ENCODE assay signal across 1 cellular context in the genomic region with DNA sequence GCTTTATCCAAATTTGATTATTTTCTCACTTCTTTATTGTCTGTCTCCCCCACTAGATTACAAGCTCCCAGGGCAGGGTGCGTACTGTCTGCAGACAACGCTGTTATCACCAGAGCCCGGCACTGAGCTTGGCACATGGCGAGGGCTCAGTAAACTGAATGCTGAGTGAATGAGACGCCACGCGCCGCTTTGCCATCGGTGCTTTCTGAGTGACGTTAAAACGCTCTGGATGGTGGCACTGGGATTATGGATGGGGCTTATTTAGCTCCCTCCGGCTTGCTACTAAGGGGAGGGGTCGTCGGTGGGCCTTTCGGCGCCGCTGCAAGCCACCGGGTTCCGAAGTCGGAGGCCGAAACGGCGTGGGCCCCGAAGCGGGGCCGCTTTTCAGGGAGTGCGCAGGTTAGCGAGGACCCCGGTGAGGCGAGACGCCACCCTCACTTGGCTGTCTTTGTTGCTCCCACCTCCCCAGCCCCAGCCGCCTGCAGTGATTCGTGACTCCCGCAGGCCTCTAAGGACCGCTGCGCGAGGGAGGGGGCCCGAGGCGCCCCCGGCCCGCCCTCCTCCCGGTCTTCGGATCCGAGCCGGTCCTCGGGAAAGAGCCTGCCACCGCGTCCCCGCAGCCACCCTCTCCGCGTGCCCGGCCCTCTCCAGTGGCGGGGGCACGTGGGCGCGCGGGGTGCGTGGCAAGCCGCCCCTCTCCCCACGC.
TF ChIP-seq lines count a peak whose summit lies in the region.

No MANE protein-coding gene starts in this region.

TF ChIP-seq in GM12878, 131 proteins besides CTCF, POLR2A, EP300 and RAD21 (continued from another document):
- TF ChIP-seq ETV6 (conservative IDR thresholded peaks at IDR 0.05 in 1 of 2, IDR thresholded peaks at IDR 0.05 in 1 of 2; ENCODE audit: borderline replicate concordance in 1 of 2, low read depth in 1 of 2): no peak
- TF ChIP-seq WRNIP1 (IDR thresholded peaks at IDR 0.05; ENCODE audit: borderline replicate concordance, low read depth, low read length): no peak
- no peak for TF ChIP-seq KLF5 (IDR thresholded peaks at IDR 0.05; ENCODE audit: partially characterized antibody)
- TF ChIP-seq, protein P1, sequence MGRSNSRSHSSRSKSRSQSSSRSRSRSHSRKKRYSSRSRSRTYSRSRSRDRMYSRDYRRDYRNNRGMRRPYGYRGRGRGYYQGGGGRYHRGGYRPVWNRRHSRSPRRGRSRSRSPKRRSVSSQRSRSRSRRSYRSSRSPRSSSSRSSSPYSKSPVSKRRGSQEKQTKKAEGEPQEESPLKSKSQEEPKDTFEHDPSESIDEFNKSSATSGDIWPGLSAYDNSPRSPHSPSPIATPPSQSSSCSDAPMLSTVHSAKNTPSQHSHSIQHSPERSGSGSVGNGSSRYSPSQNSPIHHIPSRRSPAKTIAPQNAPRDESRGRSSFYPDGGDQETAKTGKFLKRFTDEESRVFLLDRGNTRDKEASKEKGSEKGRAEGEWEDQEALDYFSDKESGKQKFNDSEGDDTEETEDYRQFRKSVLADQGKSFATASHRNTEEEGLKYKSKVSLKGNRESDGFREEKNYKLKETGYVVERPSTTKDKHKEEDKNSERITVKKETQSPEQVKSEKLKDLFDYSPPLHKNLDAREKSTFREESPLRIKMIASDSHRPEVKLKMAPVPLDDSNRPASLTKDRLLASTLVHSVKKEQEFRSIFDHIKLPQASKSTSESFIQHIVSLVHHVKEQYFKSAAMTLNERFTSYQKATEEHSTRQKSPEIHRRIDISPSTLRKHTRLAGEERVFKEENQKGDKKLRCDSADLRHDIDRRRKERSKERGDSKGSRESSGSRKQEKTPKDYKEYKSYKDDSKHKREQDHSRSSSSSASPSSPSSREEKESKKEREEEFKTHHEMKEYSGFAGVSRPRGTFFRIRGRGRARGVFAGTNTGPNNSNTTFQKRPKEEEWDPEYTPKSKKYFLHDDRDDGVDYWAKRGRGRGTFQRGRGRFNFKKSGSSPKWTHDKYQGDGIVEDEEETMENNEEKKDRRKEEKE (IDR thresholded peaks at IDR 0.05): no peak
- no peak for TF ChIP-seq SIX5 (IDR thresholded peaks at IDR 0.05; ENCODE audit: low read depth, low read length, severe bottlenecking)
- no peak for TF ChIP-seq RB1 (IDR thresholded peaks at IDR 0.05; ENCODE audit: borderline replicate concordance)
- no peak for TF ChIP-seq FOS (IDR thresholded peaks at IDR 0.05; ENCODE audit: borderline replicate concordance, extremely low read depth, insufficient read length)
- TF ChIP-seq, protein P2, sequence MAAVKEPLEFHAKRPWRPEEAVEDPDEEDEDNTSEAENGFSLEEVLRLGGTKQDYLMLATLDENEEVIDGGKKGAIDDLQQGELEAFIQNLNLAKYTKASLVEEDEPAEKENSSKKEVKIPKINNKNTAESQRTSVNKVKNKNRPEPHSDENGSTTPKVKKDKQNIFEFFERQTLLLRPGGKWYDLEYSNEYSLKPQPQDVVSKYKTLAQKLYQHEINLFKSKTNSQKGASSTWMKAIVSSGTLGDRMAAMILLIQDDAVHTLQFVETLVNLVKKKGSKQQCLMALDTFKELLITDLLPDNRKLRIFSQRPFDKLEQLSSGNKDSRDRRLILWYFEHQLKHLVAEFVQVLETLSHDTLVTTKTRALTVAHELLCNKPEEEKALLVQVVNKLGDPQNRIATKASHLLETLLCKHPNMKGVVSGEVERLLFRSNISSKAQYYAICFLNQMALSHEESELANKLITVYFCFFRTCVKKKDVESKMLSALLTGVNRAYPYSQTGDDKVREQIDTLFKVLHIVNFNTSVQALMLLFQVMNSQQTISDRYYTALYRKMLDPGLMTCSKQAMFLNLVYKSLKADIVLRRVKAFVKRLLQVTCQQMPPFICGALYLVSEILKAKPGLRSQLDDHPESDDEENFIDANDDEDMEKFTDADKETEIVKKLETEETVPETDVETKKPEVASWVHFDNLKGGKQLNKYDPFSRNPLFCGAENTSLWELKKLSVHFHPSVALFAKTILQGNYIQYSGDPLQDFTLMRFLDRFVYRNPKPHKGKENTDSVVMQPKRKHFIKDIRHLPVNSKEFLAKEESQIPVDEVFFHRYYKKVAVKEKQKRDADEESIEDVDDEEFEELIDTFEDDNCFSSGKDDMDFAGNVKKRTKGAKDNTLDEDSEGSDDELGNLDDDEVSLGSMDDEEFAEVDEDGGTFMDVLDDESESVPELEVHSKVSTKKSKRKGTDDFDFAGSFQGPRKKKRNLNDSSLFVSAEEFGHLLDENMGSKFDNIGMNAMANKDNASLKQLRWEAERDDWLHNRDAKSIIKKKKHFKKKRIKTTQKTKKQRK (IDR thresholded peaks at IDR 0.05; ENCODE audit: low read depth, low read length): no peak
- TF ChIP-seq, protein P3, sequence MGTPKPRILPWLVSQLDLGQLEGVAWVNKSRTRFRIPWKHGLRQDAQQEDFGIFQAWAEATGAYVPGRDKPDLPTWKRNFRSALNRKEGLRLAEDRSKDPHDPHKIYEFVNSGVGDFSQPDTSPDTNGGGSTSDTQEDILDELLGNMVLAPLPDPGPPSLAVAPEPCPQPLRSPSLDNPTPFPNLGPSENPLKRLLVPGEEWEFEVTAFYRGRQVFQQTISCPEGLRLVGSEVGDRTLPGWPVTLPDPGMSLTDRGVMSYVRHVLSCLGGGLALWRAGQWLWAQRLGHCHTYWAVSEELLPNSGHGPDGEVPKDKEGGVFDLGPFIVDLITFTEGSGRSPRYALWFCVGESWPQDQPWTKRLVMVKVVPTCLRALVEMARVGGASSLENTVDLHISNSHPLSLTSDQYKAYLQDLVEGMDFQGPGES (IDR thresholded peaks at IDR 0.05): no peak
- no peak for TF ChIP-seq ZNF274 (IDR thresholded peaks at IDR 0.05; ENCODE audit: insufficient read depth, insufficient read length)
- TF ChIP-seq TAF1 (IDR thresholded peaks at IDR 0.05; ENCODE audit: borderline replicate concordance, low read depth, low read length): no peak
- TF ChIP-seq, protein P4, sequence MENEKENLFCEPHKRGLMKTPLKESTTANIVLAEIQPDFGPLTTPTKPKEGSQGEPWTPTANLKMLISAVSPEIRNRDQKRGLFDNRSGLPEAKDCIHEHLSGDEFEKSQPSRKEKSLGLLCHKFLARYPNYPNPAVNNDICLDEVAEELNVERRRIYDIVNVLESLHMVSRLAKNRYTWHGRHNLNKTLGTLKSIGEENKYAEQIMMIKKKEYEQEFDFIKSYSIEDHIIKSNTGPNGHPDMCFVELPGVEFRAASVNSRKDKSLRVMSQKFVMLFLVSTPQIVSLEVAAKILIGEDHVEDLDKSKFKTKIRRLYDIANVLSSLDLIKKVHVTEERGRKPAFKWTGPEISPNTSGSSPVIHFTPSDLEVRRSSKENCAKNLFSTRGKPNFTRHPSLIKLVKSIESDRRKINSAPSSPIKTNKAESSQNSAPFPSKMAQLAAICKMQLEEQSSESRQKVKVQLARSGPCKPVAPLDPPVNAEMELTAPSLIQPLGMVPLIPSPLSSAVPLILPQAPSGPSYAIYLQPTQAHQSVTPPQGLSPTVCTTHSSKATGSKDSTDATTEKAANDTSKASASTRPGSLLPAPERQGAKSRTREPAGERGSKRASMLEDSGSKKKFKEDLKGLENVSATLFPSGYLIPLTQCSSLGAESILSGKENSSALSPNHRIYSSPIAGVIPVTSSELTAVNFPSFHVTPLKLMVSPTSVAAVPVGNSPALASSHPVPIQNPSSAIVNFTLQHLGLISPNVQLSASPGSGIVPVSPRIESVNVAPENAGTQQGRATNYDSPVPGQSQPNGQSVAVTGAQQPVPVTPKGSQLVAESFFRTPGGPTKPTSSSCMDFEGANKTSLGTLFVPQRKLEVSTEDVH (IDR thresholded peaks at IDR 0.05; ENCODE audit: low read depth, partially characterized antibody): no peak
- no peak for TF ChIP-seq STAT3 (IDR thresholded peaks at IDR 0.05; ENCODE audit: low read depth, low read length)
- TF ChIP-seq CEBPB (IDR thresholded peaks at IDR 0.05; ENCODE audit: borderline replicate concordance in 1 of 2, low read depth in 2 of 2, low read length in 2 of 2): no peak
- no peak for TF ChIP-seq NFXL1 (IDR thresholded peaks at IDR 0.05; ENCODE audit: borderline replicate concordance)
- no peak for TF ChIP-seq SRF (IDR thresholded peaks at IDR 0.05; ENCODE audit: low read depth in 2 of 2, low read length in 2 of 2)
